17 cellular contexts compared by ENCODE assay signal in genomic region chr12:54211920-54212319, GRCh38.
"Had no signal": no experiment of that assay in that cellular context is flagged by ENCODE, and none has a peak within 500 bp of the region (broad histone marks: within the 10 kb centered on the region; RNA-seq: fewer than 3 reads in every experiment).

No MANE protein-coding gene starts in this region.

- H3K27ac Mint-ChIP-seq: dendritic cell treated with granulocyte-macrophage colony-stimulating factor and Interleukin-4, amounts not matched to agents 40 ng/mL and 50 ng/mL, for 4 days; effector memory CD8-positive, alpha-beta T cell had no signal

- H3K36me3 ChIP-seq: esophagus muscularis mucosa, gastrocnemius medialis, ovary, upper lobe of left lung, uterus had no signal

- H3K4me2 ChIP-seq: smooth muscle cell had no signal

- H3K27me3 ChIP-seq: ovary had no signal

- H3K4me3 ChIP-seq: esophagus muscularis mucosa, gastrocnemius medialis, mucosa of descending colon, ovary, smooth muscle cell, upper lobe of left lung, uterus had no signal

- H3K9me3 Mint-ChIP-seq: dendritic cell treated with granulocyte-macrophage colony-stimulating factor and Interleukin-4, amounts not matched to agents 40 ng/mL and 50 ng/mL, for 4 days; effector memory CD8-positive, alpha-beta T cell; naive thymus-derived CD8-positive, alpha-beta T cell had no signal

- H3K4me3 Mint-ChIP-seq: dendritic cell treated with granulocyte-macrophage colony-stimulating factor and Interleukin-4, amounts not matched to agents 40 ng/mL and 50 ng/mL, for 4 days; effector memory CD8-positive, alpha-beta T cell; naive thymus-derived CD8-positive, alpha-beta T cell had no signal

- ATAC-seq: effector memory CD8-positive, alpha-beta T cell; gastrocnemius medialis; left lobe of liver; mucosa of descending colon; naive thymus-derived CD8-positive, alpha-beta T cell; right cardiac atrium had no signal

- H3K36me3 Mint-ChIP-seq: naive thymus-derived CD8-positive, alpha-beta T cell had no signal

- DNase-seq: effector memory CD8-positive, alpha-beta T cell; gastrocnemius medialis; islet precursor cell; mammary epithelial cell; mucosa of descending colon; naive thymus-derived CD8-positive, alpha-beta T cell; ovary; right cardiac atrium; stimulated activated CD4-positive, alpha-beta T cell treated with anti-CD3 and anti-CD28 coated beads, Interleukin-2, amount 100 ng/mL, for 48 hours; stimulated activated naive CD4-positive, alpha-beta T cell treated with Interleukin-2 at 50 U/mL for 16 hours; upper lobe of left lung; uterus had no signal

- H3K4me1 ChIP-seq: uterus had no signal

- H3K27ac ChIP-seq: epithelial cell of prostate, esophagus muscularis mucosa, gastrocnemius medialis, ovary, upper lobe of left lung, uterus had no signal
